Comparison of ENCODE assay signal across 24 cellular contexts in genomic region chr14:38224328-38224727, GRCh38. TPM values are rescaled to one million over a fixed set of nuclear protein-coding genes. Genes with fewer than 3 reads are reported as not detected.
DNase-seq lines count a peak whose midpoint lies in the region; ATAC-seq, FAIRE-seq and TF ChIP-seq lines count a peak whose summit lies in the region.
"Had no signal": no experiment of that assay in that cellular context is flagged by ENCODE, and none has a peak within 500 bp of the region (broad histone marks: within the 10 kb centered on the region; RNA-seq: fewer than 3 reads in every experiment).

No MANE protein-coding gene starts in this region.

- H3K56ac ChIP-seq in H1 (replicated peaks; ENCODE audit: insufficient read length, low read depth, low read length), result no peak overlapping the region

- H2BK5ac ChIP-seq in H1 (ENCODE audit: low read depth, low read length), result no peak overlapping the region

- TF ChIP-seq CTCF in heart left ventricle (IDR thresholded peaks at IDR 0.05), result no peak
- TF ChIP-seq CTCF in KMS-11 (conservative IDR thresholded peaks at IDR 0.05; ENCODE audit: low read depth, low read length), result no peak
- TF ChIP-seq CTCF in H1 (IDR thresholded peaks at IDR 0.05; ENCODE audit: control extremely low read depth in 1 of 3, insufficient read depth in 1 of 3, low read depth in 1 of 3, low read length in 3 of 3), result no peak
- no peak for TF ChIP-seq CTCF in fibroblast of the aortic adventitia (IDR thresholded peaks at IDR 0.05; ENCODE audit: insufficient read depth, low read length)

- no peak for FAIRE-seq in H1 (lab: Jason Lieb, UNC)
- FAIRE-seq: A549, GM12892, GM18507 had no signal

- ATAC-seq in Right ventricle myocardium inferior (peak; percentile 34), heart left ventricle (no peak), HG03520 (IDR thresholded peaks at IDR 0.05; ENCODE audit: unreplicated experiment) (no peak)
- no peak for ATAC-seq in activated T-cell treated with anti-CD3 and anti-CD28 coated beads, Interleukin-2, amount 50 U/mL, for 4 hours
- ATAC-seq: A549 had no signal

- no peak overlapping the region for H3K14ac ChIP-seq in H1 (ENCODE audit: insufficient read length)

- H2BK15ac ChIP-seq in H1 (ENCODE audit: low read length), result no peak overlapping the region

- peaks cover 6% of the 10 kb centered on the region for H3K27me3 Mint-ChIP-seq in activated T-cell treated with anti-CD3 and anti-CD28 coated beads, Interleukin-2, amount 50 U/mL, for 4 hours (ENCODE audit: low read depth)

- H2AFZ ChIP-seq in KMS-11 (ENCODE audit: low read depth), result peak overlapping the region; percentile 38; the same call in 1 of the 2 replicates
- 0 out of 2 replicates have a peak overlapping the region, but pooled peaks have one; percentile 29 for H2AFZ ChIP-seq in H1 (ENCODE audit: low read length)

- no peak overlapping the region for H4K8ac ChIP-seq in H1 (ENCODE audit: extremely low read depth, insufficient read depth, low read length)

- H3K4me3 ChIP-seq in heart left ventricle, result no peak overlapping the region
- no peak overlapping the region for H3K4me3 ChIP-seq in KMS-11 (IDR thresholded peaks at IDR 0.05; ENCODE audit: insufficient read depth, low read depth, low read length)
- H3K4me3 ChIP-seq in H1 (ENCODE audit: extremely low read depth in 1 of 4, insufficient read depth in 2 of 4, low read depth in 3 of 4, low read length in 4 of 4), result no peak overlapping the region
- no peak overlapping the region for H3K4me3 ChIP-seq in fibroblast of the aortic adventitia (ENCODE audit: low read depth, low read length)
- H3K4me3 ChIP-seq: A549, BLaER1 had no signal

- H3K27me3 ChIP-seq in heart left ventricle, result no peaks in the 10 kb centered on the region
- no peaks in the 10 kb centered on the region for H3K27me3 ChIP-seq in KMS-11 (ENCODE audit: insufficient read depth, low read depth)
- H3K27me3 ChIP-seq in H1 (replicated peaks in 1 of 4; ENCODE audit: control insufficient read depth in 3 of 4, extremely low read depth in 1 of 4, insufficient read depth in 3 of 4, low read length in 3 of 4), result peaks cover 0 to 3% (median 2%) of the 10 kb centered on the region in 4 experiments; a peak in 4 of 7 replicates
- H3K27me3 ChIP-seq: BLaER1 had no signal

- intact Hi-C loops in Right ventricle myocardium inferior (cut with DNase I), result no loop called here
- intact Hi-C loops in heart left ventricle (cut with DNase I), result no loop called here

- CTCF ChIA-PET in H1 (lab: Charles Lee; ENCODE audit: partially characterized antibody), result interaction anchor here (0.8 to 2.2 kb wide), 2 partner anchors 24 to 376 kb away, joined by 3 to 6 read pairs; no protein-coding TSS in a partner anchor

- TF ChIP-seq EP300 in H1 (IDR thresholded peaks at IDR 0.05; ENCODE audit: borderline replicate concordance in 1 of 2, low read depth in 2 of 2, low read length in 2 of 2), result no peak

- H3K36me3 ChIP-seq in heart left ventricle (no peaks in the 10 kb centered on the region), KMS-11 (ENCODE audit: insufficient read depth) (no peaks in the 10 kb centered on the region), H1 (ENCODE audit: control insufficient read depth in 2 of 4, insufficient read depth in 4 of 4, low read length in 3 of 4) (no peaks in the 10 kb centered on the region)
- H3K36me3 ChIP-seq: BLaER1 had no signal

- H3K9ac ChIP-seq in KMS-11 (no peak overlapping the region), H1 (replicated peaks in 1 of 4; ENCODE audit: extremely low read depth in 1 of 4, low read depth in 3 of 4, low read length in 3 of 4) (no peak overlapping the region)
- H3K9ac ChIP-seq: BLaER1 had no signal

- H4K20me1 ChIP-seq in KMS-11 (ENCODE audit: insufficient read depth) (no peaks in the 10 kb centered on the region), H1 (replicated peaks in 1 of 2; ENCODE audit: control insufficient read depth in 1 of 2, insufficient read depth in 2 of 2, low read length in 2 of 2) (no peaks in the 10 kb centered on the region)
- H4K20me1 ChIP-seq: BLaER1 had no signal

- H3K9me3 ChIP-seq in heart left ventricle (no peaks in the 10 kb centered on the region), H1 (ENCODE audit: insufficient read depth in 2 of 2, low read depth in 1 of 2, low read length in 1 of 2) (no peaks in the 10 kb centered on the region)
- H3K9me3 ChIP-seq: A549, BLaER1 had no signal

- POLR2A ChIA-PET in H1 (lab: Charles Lee; ENCODE audit: partially characterized antibody), result interaction anchor here (1.5 kb wide), 1 partner anchor 19 kb away, joined by 7 read pairs; no protein-coding TSS in a partner anchor

- H3K18ac ChIP-seq in H1 (ENCODE audit: extremely low read depth, low read length), result no peak overlapping the region

- no peak overlapping the region for H4K91ac ChIP-seq in H1 (replicated peaks; ENCODE audit: insufficient read length, low read length)

- H3K4ac ChIP-seq in H1 (replicated peaks; ENCODE audit: insufficient read length, low read depth, low read length), result no peak overlapping the region

- DNase-seq in Right ventricle myocardium inferior (ENCODE audit: missing footprints) (no peak), heart left ventricle (no peak), H1 (ENCODE audit: low read depth in 1 of 2, low spot score in 2 of 2) (no peak), fibroblast of the aortic adventitia (ENCODE audit: low read depth) (peak; percentile 35), NCI-H2171 (lab: John Stamatoyannopoulos, UW) (no peak)
- no peak for DNase-seq in activated T-cell treated with anti-CD3 and anti-CD28 coated beads, Interleukin-2, amount 50 U/mL, for 4 hours
- DNase-seq: CD4-positive, alpha-beta memory T cell; DMS153; DMS79; GDM1; GOT3; H9; IMR-90 had no signal

- H3K4me2 ChIP-seq in KMS-11 (peak overlapping the region; percentile 25; the same call in 1 of the 2 replicates), H1 (ENCODE audit: insufficient read depth in 1 of 2, low read depth in 2 of 2, low read length in 2 of 2) (no peak overlapping the region)
- H3K4me2 ChIP-seq: A549, BLaER1 had no signal

- H3K4me1 ChIP-seq in heart left ventricle (no peaks in the 10 kb centered on the region), KMS-11 (ENCODE audit: low read depth, poor library complexity, severe bottlenecking) (peaks cover 66% of the 10 kb centered on the region), H1 (replicated peaks in 1 of 4; ENCODE audit: control insufficient read depth in 3 of 4, insufficient read depth in 4 of 4, low read length in 3 of 4) (peaks cover 0 to 6% (median 0%) of the 10 kb centered on the region in 4 experiments; a peak in 3 of 7 replicates)
- H3K4me1 ChIP-seq: A549 had no signal

- no peaks in the 10 kb centered on the region for H3K79me1 ChIP-seq in H1 (ENCODE audit: low read depth, low read length)

- no peak overlapping the region for H2BK20ac ChIP-seq in H1 (ENCODE audit: low read length)

- TF ChIP-seq RAD21 in H1 (IDR thresholded peaks at IDR 0.05 in 1 of 2, conservative IDR thresholded peaks at IDR 0.05 in 1 of 2; ENCODE audit: low read depth in 2 of 2, low read length in 2 of 2), result no peak

- no peak overlapping the region for H3K23ac ChIP-seq in H1 (ENCODE audit: insufficient read length)

- H3K9me3 Mint-ChIP-seq in activated T-cell treated with anti-CD3 and anti-CD28 coated beads, Interleukin-2, amount 50 U/mL, for 4 hours, result no peaks in the 10 kb centered on the region

- no peaks in the 10 kb centered on the region for H3K79me2 ChIP-seq in KMS-11 (ENCODE audit: insufficient read depth, low read depth)
- H3K79me2 ChIP-seq in H1 (ENCODE audit: control insufficient read depth in 1 of 2, insufficient read depth in 2 of 2, low read length in 2 of 2), result no peaks in the 10 kb centered on the region

- no peak overlapping the region for H2BK12ac ChIP-seq in H1 (ENCODE audit: low read depth, low read length)

- H4K5ac ChIP-seq in H1 (ENCODE audit: insufficient read length, low read depth, low read length), result no peak overlapping the region

- TF ChIP-seq POLR2A in heart left ventricle (IDR thresholded peaks at IDR 0.05) (no peak), H1 (IDR thresholded peaks at IDR 0.05; ENCODE audit: control extremely low read depth in 1 of 2, low read depth in 2 of 2, low read length in 2 of 2) (no peak)

- no peaks in the 10 kb centered on the region for H3K23me2 ChIP-seq in H1 (ENCODE audit: low read depth, low read length)

- H2AK5ac ChIP-seq in H1 (ENCODE audit: low read depth, low read length), result no peak overlapping the region

- H3K4me3 Mint-ChIP-seq in activated T-cell treated with anti-CD3 and anti-CD28 coated beads, Interleukin-2, amount 50 U/mL, for 4 hours, result no peak overlapping the region
- H3K4me3 Mint-ChIP-seq: CD14-positive monocyte; CD4-positive, alpha-beta memory T cell; H9 had no signal

- no peak overlapping the region for H2BK120ac ChIP-seq in H1 (replicated peaks; ENCODE audit: low read depth, low read length)

- H3K4me1 Mint-ChIP-seq in activated T-cell treated with anti-CD3 and anti-CD28 coated beads, Interleukin-2, amount 50 U/mL, for 4 hours (ENCODE audit: low read depth), result no peaks in the 10 kb centered on the region
- H3K4me1 Mint-ChIP-seq: CD14-positive monocyte; CD4-positive, alpha-beta memory T cell had no signal

- no peaks in the 10 kb centered on the region for H3K36me3 Mint-ChIP-seq in activated T-cell treated with anti-CD3 and anti-CD28 coated beads, Interleukin-2, amount 50 U/mL, for 4 hours (ENCODE audit: insufficient read depth)
- H3K36me3 Mint-ChIP-seq: CD14-positive monocyte; CD4-positive, alpha-beta memory T cell had no signal

- no peak overlapping the region for H3K27ac ChIP-seq in heart left ventricle
- H3K27ac ChIP-seq in KMS-11, result peak overlapping the region; percentile 62
- no peak overlapping the region for H3K27ac ChIP-seq in H1 (ENCODE audit: low read depth, low read length)
- H3K27ac ChIP-seq: 22Rv1, A549, BLaER1, HL-60 had no signal

RNA-seq across cellular contexts. Expression of gene SSTR1, which starts 16.6 kb away (rescaled TPM):
- total RNA-seq in Right ventricle myocardium inferior (0.51 TPM), heart left ventricle (1 to 10 TPM in 2 of 9 donors, under 1 TPM in 7; 0.12 to 2.6 (median 0.69) TPM), fibroblast of the aortic adventitia (ENCODE audit: low replicate concordance) (0.57 and 0.63 TPM in 2 replicates)
- polyA plus RNA-seq in heart left ventricle (under 1 TPM; 0.23 to 0.44 TPM), H1 (2011; rRNA removed) (0.82 and 1.3 TPM in 2 replicates)
- total RNA-seq in H1 (2021; fragmentation: NEBNext Ultra II Directional; extraction: Animal tissue kit (Norgen Biotek cat#: 25700)), result 0.75 and 0.93 TPM in 2 replicates
- polyA plus RNA-seq in H1 (2011; cell fraction: cytosol; rRNA removed), result 0.63 TPM
- polyA plus RNA-seq in H1 (2011; cell fraction: nucleus; rRNA removed), result 2.7 TPM
- 0.52 to 0.83 TPM (median 0.59 TPM) in 4 replicates for polyA plus RNA-seq in H1 (2012, experiment 1 of 2)
- polyA plus RNA-seq in H1 (2012, experiment 2 of 2), result 0.24 TPM
- polyA plus RNA-seq in H1 (2013, experiment 1 of 2), result 0.79 TPM
- polyA plus RNA-seq in H1 (2013, experiment 2 of 2), result 0.72 TPM
- 0.85 and 1.4 TPM in 2 replicates for polyA minus RNA-seq in H1 (2011; rRNA and poly(A)+ RNA removed)
- 1.5 TPM for polyA minus RNA-seq in H1 (2011; cell fraction: cytosol; rRNA and poly(A)+ RNA removed)
- 2.4 TPM for polyA minus RNA-seq in H1 (2011; cell fraction: nucleus; rRNA and poly(A)+ RNA removed)
- total RNA-seq in activated T-cell treated with anti-CD3 and anti-CD28 coated beads, Interleukin-2, amount 50 U/mL, for 4 hours, result not detected
- total RNA-seq: CD4-positive, alpha-beta memory T cell; Daoy; HT1080 had no signal
- polyA plus RNA-seq: A549; CD14-positive monocyte; CD4-positive, alpha-beta memory T cell had no signal

RNA-seq across cellular contexts. Expression of gene CLEC14A, which starts 31.6 kb away (rescaled TPM):
- total RNA-seq in Right ventricle myocardium inferior (32.0 TPM), heart left ventricle (10 to 100 TPM; 23.6 to 59.9 (median 31.3) TPM), fibroblast of the aortic adventitia (ENCODE audit: low replicate concordance) (0.63 and 4.5 TPM in 2 replicates)
- polyA plus RNA-seq in heart left ventricle (10 to 100 TPM; 20.6 to 61.7 TPM), H1 (2011; rRNA removed) (0.09 and 0.17 TPM in 2 replicates)
- total RNA-seq in H1 (2021; fragmentation: NEBNext Ultra II Directional; extraction: Animal tissue kit (Norgen Biotek cat#: 25700)), result 0.13 TPM in 2 replicates
- 0.16 TPM for polyA plus RNA-seq in H1 (2011; cell fraction: cytosol; rRNA removed)
- polyA plus RNA-seq in H1 (2011; cell fraction: nucleus; rRNA removed), result 0.11 TPM
- polyA plus RNA-seq in H1 (2012, experiment 1 of 2), result 0.15 to 0.17 TPM in 2 of 4 replicates, not detected in the others
- polyA plus RNA-seq in H1 (2012, experiment 2 of 2), result 0.10 TPM
- 0.06 TPM for polyA plus RNA-seq in H1 (2013, experiment 1 of 2)
- 0.04 TPM for polyA plus RNA-seq in H1 (2013, experiment 2 of 2)
- polyA minus RNA-seq in H1 (2011; rRNA and poly(A)+ RNA removed), result not detected in 2 replicates
- polyA minus RNA-seq in H1 (2011; cell fraction: cytosol; rRNA and poly(A)+ RNA removed), result not detected
- not detected for polyA minus RNA-seq in H1 (2011; cell fraction: nucleus; rRNA and poly(A)+ RNA removed)
- under 1 TPM in 1 of 3 donors, not detected in 2; 0.10 TPM for total RNA-seq in activated T-cell treated with anti-CD3 and anti-CD28 coated beads, Interleukin-2, amount 50 U/mL, for 4 hours
- total RNA-seq: CD4-positive, alpha-beta memory T cell; Daoy; H9; HT1080 had no signal
- polyA plus RNA-seq: A549; CD14-positive monocyte; CD4-positive, alpha-beta memory T cell had no signal
